11 cellular contexts compared by ENCODE assay signal in genomic region chr15:95325763-95326688, GRCh38.
DNase-seq lines count a peak whose midpoint lies in the region; ATAC-seq, FAIRE-seq and TF ChIP-seq lines count a peak whose summit lies in the region.
"Had no signal": no experiment of that assay in that cellular context is flagged by ENCODE, and none has a peak within 500 bp of the region (broad histone marks: within the 10 kb centered on the region; RNA-seq: fewer than 3 reads in every experiment).

No MANE protein-coding gene starts in this region.

- H3K9me1 ChIP-seq in K562 (ENCODE audit: control insufficient read depth, insufficient read depth, low read length), result no peaks in the 10 kb centered on the region

- 7% methylated on average over 10 of the region's 10 CpGs for WGBS in K562 (ENCODE audit: insufficient coverage, low coverage, missing lambda C conversion rate)
- WGBS in ovary, 3 donors, result 1 to 4% (median 2%) methylated on average over 10 of the region's 10 CpGs

- H3K4me1 Mint-ChIP-seq in activated CD4-positive, alpha-beta memory T cell treated with anti-CD3 and anti-CD28 coated beads for 36 hours (ENCODE audit: low read depth), result no peaks in the 10 kb centered on the region

- H4K20me1 ChIP-seq in K562 (replicated peaks; ENCODE audit: control insufficient read depth, insufficient read depth, low read length), result no peaks in the 10 kb centered on the region

- H3K27ac ChIP-seq in K562 (ENCODE audit: extremely low read depth, low read depth, low read length) (no peak overlapping the region), ovary (peak overlapping the region; percentile 84 to 98)

- H2AFZ ChIP-seq in K562 (ENCODE audit: low read depth, low read length), result no peak overlapping the region

- H3K4me1 ChIP-seq in K562 (replicated peaks in 1 of 2; ENCODE audit: control insufficient read depth in 2 of 2, insufficient read depth in 2 of 2, low read length in 2 of 2) (peaks cover 0 to 6% of the 10 kb centered on the region in 2 experiments; a peak in 1 of 5 replicates), ovary (ENCODE audit: insufficient read depth) (peaks cover 4% of the 10 kb centered on the region)

- peak; percentile 65 for DNase-seq in COLO829 (ENCODE audit: low spot score)
- no peak for DNase-seq in K562 (ENCODE audit: extremely low read depth in 1 of 4, low spot score in 3 of 4)
- DNase-seq in hepatic stellate cell (ENCODE audit: low spot score), result peak; percentile 26
- peak; percentile 65 to 84 (median 76) for DNase-seq in ovary
- DNase-seq in activated CD4-positive, alpha-beta memory T cell treated with anti-CD3 and anti-CD28 coated beads for 36 hours, result no peak
- no peak for DNase-seq in NCI-H2227 (lab: John Stamatoyannopoulos, UW; ENCODE audit: unreplicated experiment)
- no peak for DNase-seq in T-helper 9 cell
- DNase-seq: activated CD4-positive, alpha-beta T cell treated with anti-CD3 and anti-CD28 coated beads, Interleukin-2, amount 10 ng/mL, durations not matched to agents 24 days and 14 days; CD4-positive, CD25-positive, alpha-beta regulatory T cell; NCI-H510A had no signal

- no peaks in the 10 kb centered on the region for H3K36me3 ChIP-seq in K562 (ENCODE audit: control insufficient read depth, insufficient read depth, low read length)
- H3K36me3 ChIP-seq in ovary, result no peaks in the 10 kb centered on the region

- in situ Hi-C loops in K562 (cut with MboI), result no loop called here

- H3K79me2 ChIP-seq in K562 (ENCODE audit: control insufficient read depth, insufficient read depth, low read length), result no peaks in the 10 kb centered on the region

- TF ChIP-seq POLR2A in K562 (conservative IDR thresholded peaks at IDR 0.05) (no peak), ovary (IDR thresholded peaks at IDR 0.05) (peak; percentile 64)

- no peaks in the 10 kb centered on the region for H3K36me3 Mint-ChIP-seq in activated CD4-positive, alpha-beta memory T cell treated with anti-CD3 and anti-CD28 coated beads for 36 hours
- H3K36me3 Mint-ChIP-seq: CD4-positive, CD25-positive, alpha-beta regulatory T cell had no signal

- H3K27me3 ChIP-seq in K562 (ENCODE audit: control insufficient read depth in 2 of 2, insufficient read depth in 2 of 2, low read length in 2 of 2) (peaks cover 16 to 17% of the 10 kb centered on the region in 2 experiments), ovary (no peaks in the 10 kb centered on the region)

- H3K4me2 ChIP-seq in K562 (ENCODE audit: insufficient read depth, low read length), result no peak overlapping the region

- no peaks in the 10 kb centered on the region for H3K9me3 Mint-ChIP-seq in activated CD4-positive, alpha-beta memory T cell treated with anti-CD3 and anti-CD28 coated beads for 36 hours
- H3K9me3 Mint-ChIP-seq: activated CD4-positive, alpha-beta T cell treated with anti-CD3 and anti-CD28 coated beads, Interleukin-2, amount 10 ng/mL, durations not matched to agents 24 days and 14 days had no signal

- peaks cover 15% of the 10 kb centered on the region for H3K27me3 Mint-ChIP-seq in activated CD4-positive, alpha-beta memory T cell treated with anti-CD3 and anti-CD28 coated beads for 36 hours
- H3K27me3 Mint-ChIP-seq: CD4-positive, CD25-positive, alpha-beta regulatory T cell had no signal

- intact Hi-C loops in K562 (cut with micrococcal nuclease) (no loop called here), ovary (cut with DNase I) (loop anchor here (5.0 to 10.0 kb wide), 8 partner anchors 39 to 1016 kb away; partner anchors contain the start of gene NR2F2 (in 2 of the 4))
- intact Hi-C loops in activated CD4-positive, alpha-beta memory T cell treated with anti-CD3 and anti-CD28 coated beads for 36 hours (cut with micrococcal nuclease), result no loop called here

- POLR2A ChIA-PET in K562 (lab: Yijun Ruan, JAX), result no interaction called here
- POLR2A ChIA-PET in activated CD4-positive, alpha-beta memory T cell treated with anti-CD3 and anti-CD28 coated beads for 36 hours (lab: Charles Lee), result interaction anchor here (0.6 kb wide), 1 partner anchor 10 kb away, joined by 8 read pairs; no protein-coding TSS in a partner anchor

- no peak overlapping the region for H3K4me3 Mint-ChIP-seq in activated CD4-positive, alpha-beta memory T cell treated with anti-CD3 and anti-CD28 coated beads for 36 hours
- H3K4me3 Mint-ChIP-seq: activated CD4-positive, alpha-beta T cell treated with anti-CD3 and anti-CD28 coated beads, Interleukin-2, amount 10 ng/mL, durations not matched to agents 24 days and 14 days had no signal

- no peak for TF ChIP-seq RAD21 in K562 (CRISPR knock-in tag; conservative IDR thresholded peaks at IDR 0.05 in 1 of 2, IDR thresholded peaks at IDR 0.05 in 1 of 2)

- BruUV-seq in K562 (replicated peaks; lab: Mats Ljungman, UMichigan), result no TSS peak

- ATAC-seq in K562 (no peak), GM18907 (IDR thresholded peaks at IDR 0.05; ENCODE audit: unreplicated experiment) (no peak)

- FAIRE-seq in K562 (lab: Jason Lieb, UNC), result no peak

- H3K9ac ChIP-seq in K562 (ENCODE audit: insufficient read depth in 1 of 2, low read depth in 2 of 2, low read length in 2 of 2), result no peak overlapping the region

- no peak overlapping the region for H3K27ac Mint-ChIP-seq in activated CD4-positive, alpha-beta memory T cell treated with anti-CD3 and anti-CD28 coated beads for 36 hours
- H3K27ac Mint-ChIP-seq: activated CD4-positive, alpha-beta T cell treated with anti-CD3 and anti-CD28 coated beads, Interleukin-2, amount 10 ng/mL, durations not matched to agents 24 days and 14 days; CD4-positive, CD25-positive, alpha-beta regulatory T cell had no signal

- no peak for TF ChIP-seq CTCF in K562 (IDR thresholded peaks at IDR 0.05 in 2 of 3, conservative IDR thresholded peaks at IDR 0.05 in 1 of 3; ENCODE audit: insufficient read depth in 2 of 3, low read depth in 1 of 3, low read length in 3 of 3)
- peak in 2 of 3 donors; percentile 47 to 62 for TF ChIP-seq CTCF in ovary (IDR thresholded peaks at IDR 0.05)

- no peaks in the 10 kb centered on the region for H3K9me3 ChIP-seq in K562 (replicated peaks; ENCODE audit: control insufficient read depth, insufficient read depth, low read depth, low read length)
- no peaks in the 10 kb centered on the region for H3K9me3 ChIP-seq in ovary

- CTCF ChIA-PET in K562 (lab: Yijun Ruan, JAX; ENCODE audit: low intra/inter-chr PET ratio), result no interaction called here
- CTCF ChIA-PET in activated CD4-positive, alpha-beta memory T cell treated with anti-CD3 and anti-CD28 coated beads for 36 hours (lab: Charles Lee), result no interaction called here

- H3K4me3 ChIP-seq in K562 (no peak overlapping the region), ovary (peak overlapping the region; percentile 56)

- TF ChIP-seq EP300 in K562 (IDR thresholded peaks at IDR 0.05; ENCODE audit: low read length) (no peak), ovary (IDR thresholded peaks at IDR 0.05) (no peak)

TF ChIP-seq in K562, 482 proteins besides CTCF, POLR2A, EP300 and RAD21 (continues in another document):
- TF ChIP-seq PBX2 (CRISPR knock-in tag; IDR thresholded peaks at IDR 0.05; ENCODE audit: low read depth) (no peak), PBX2 (tag; conservative IDR thresholded peaks at IDR 0.05; ENCODE audit: low read depth) (peak; percentile 47; the same call in 1 of the 2 replicates), FOXA1 (IDR thresholded peaks at IDR 0.05; ENCODE audit: borderline replicate concordance) (no peak), ZNF592 (IDR thresholded peaks at IDR 0.05) (no peak), HNRNPL (IDR thresholded peaks at IDR 0.05; ENCODE audit: low read depth, low read length) (no peak)

Comparison
In these comparisons a context has a peak if more than half of its experiments do, and no peak if none do; other contexts are left out.
1. DNase-seq: peak in COLO829 (single experiment), hepatic stellate cell (single experiment) and ovary (5 of 5); none in K562 (0 of 4), activated CD4-positive, alpha-beta memory T cell treated with anti-CD3 and anti-CD28 coated beads for 36 hours (single experiment), NCI-H2227 (single experiment) and T-helper 9 cell (single experiment).
2. CTCF ChIP-seq: peak in ovary (2 of 3); none in K562 (0 of 3).
3. intact Hi-C loops: an anchor here in ovary (5.0 to 10.0 kb wide); none called in K562 and activated CD4-positive, alpha-beta memory T cell treated with anti-CD3 and anti-CD28 coated beads for 36 hours.